29 cellular contexts compared by ENCODE assay signal in the genomic region with DNA sequence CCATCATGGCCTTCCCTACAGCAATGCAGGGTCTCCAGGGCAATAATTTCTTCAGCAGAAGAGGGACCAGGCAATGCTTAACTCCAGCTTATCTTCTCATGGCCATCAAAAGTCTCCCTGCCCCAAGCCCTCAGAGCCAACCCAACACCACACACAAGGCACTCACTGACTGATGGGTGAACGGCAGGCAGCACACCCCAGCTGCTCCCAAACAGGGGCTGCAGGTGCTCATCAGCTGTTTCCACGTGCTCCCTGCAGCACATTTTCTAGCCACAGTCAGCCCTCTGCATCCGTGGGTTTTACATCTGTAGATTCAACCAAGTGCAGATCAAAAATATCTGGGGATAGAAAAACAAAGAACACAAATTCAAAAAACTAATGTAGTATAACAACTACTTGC. TPM values are rescaled to one million over a fixed set of nuclear protein-coding genes. Genes with fewer than 3 reads are reported as not detected.
"Had no signal": no experiment of that assay in that cellular context is flagged by ENCODE, and none has a peak within 500 bp of the region (broad histone marks: within the 10 kb centered on the region; RNA-seq: fewer than 3 reads in every experiment).

No MANE protein-coding gene starts in this region.

- H3K4me3 ChIP-seq: cardiac muscle cell, PC-9, SJSA1 had no signal

- H3K4me2 ChIP-seq: PC-9, SK-N-SH had no signal

- H3K27me3 ChIP-seq: ascending aorta, cardiac muscle cell, SJSA1 had no signal

- H3K4me1 ChIP-seq: SJSA1 had no signal

- H3K27ac ChIP-seq: cardiac muscle cell, PC-9, SJSA1 had no signal

- H3K36me3 ChIP-seq: ascending aorta, cardiac muscle cell, SJSA1 had no signal

- H3K9ac ChIP-seq: SK-N-SH had no signal

- ATAC-seq: activated CD8-positive, alpha-beta T cell treated with anti-CD3 and anti-CD28 coated beads, Interleukin-2, amount 10 ng/mL, durations not matched to agents 7 days and 5 days had no signal

- FAIRE-seq: RCC 7860, TTC549 had no signal

- H2AFZ ChIP-seq: PC-9 had no signal

- DNase-seq: activated CD4-positive, alpha-beta T cell treated with anti-CD3 and anti-CD28 coated beads, Interleukin-2, amount 10 ng/mL, durations not matched to agents 24 days and 14 days; activated CD4-positive, alpha-beta T cell treated with anti-CD3 and anti-CD28 coated beads, Interleukin-2, amount 50 U/mL, for 4 hours; activated CD8-positive, alpha-beta T cell treated with anti-CD3 and anti-CD28 coated beads, Interleukin-2, amount 10 ng/mL, durations not matched to agents 7 days and 5 days; activated gamma-delta T cell; activated naive CD4-positive, alpha-beta T cell treated with Interleukin-2 at 50 U/mL for 16 hours; activated naive CD8-positive, alpha-beta T cell treated with anti-CD3 and anti-CD28 coated beads, Interleukin-2, amount 10 ng/mL, durations not matched to agents 7 days and 5 days; activated T-cell treated with anti-CD3 and anti-CD28 coated beads, Interleukin-2, amount 50 U/mL, for 24 hours; amygdala; NCI-H1092 treated with DMSO at 0.1 percent for 48 hours; NCI-H1417; NCI-H187; NCI-H2029 treated with DMSO at 0.1 percent for 48 hours; NCI-H2107; NCI-H2171; NCI-H510A; NCI-H526; NCI-H748 treated with DMSO at 0.1 percent for 48 hours; PC-9; Right ventricle myocardium superior; SK-N-SH had no signal

- H3K9me3 ChIP-seq: ascending aorta, SJSA1, SK-N-SH had no signal

RNA-seq across cellular contexts. Expression of a gene that starts 4.0 kb away (rescaled TPM):
- total RNA-seq: activated CD4-positive, alpha-beta T cell treated with anti-CD3 and anti-CD28 coated beads, Interleukin-2, amount 10 ng/mL, durations not matched to agents 24 days and 14 days; activated CD8-positive, alpha-beta T cell treated with anti-CD3 and anti-CD28 coated beads, Interleukin-2, amount 10 ng/mL, durations not matched to agents 7 days and 5 days; activated naive CD8-positive, alpha-beta T cell treated with anti-CD3 and anti-CD28 coated beads, Interleukin-2, amount 10 ng/mL, durations not matched to agents 7 days and 5 days; activated T-helper 2 cell treated with anti-CD3 and anti-CD28 coated beads, Interferon-gamma antibody, Interleukin-2, Interleukin-4, amounts not matched to agents 10 μg/mL and 5 μg/mL and 100 μg/mL, durations not matched to agents 14 hours and 24 hours and 36 hours; ascending aorta; cardiac muscle cell; LHCN-M2; OCI-LY7; PC-9; Right ventricle myocardium superior; SJSA1 had no signal
- polyA plus RNA-seq: adipose tissue, cardiac muscle cell, SK-N-SH had no signal
